ENCODE assay signal across 17 cellular contexts in the genomic region with DNA sequence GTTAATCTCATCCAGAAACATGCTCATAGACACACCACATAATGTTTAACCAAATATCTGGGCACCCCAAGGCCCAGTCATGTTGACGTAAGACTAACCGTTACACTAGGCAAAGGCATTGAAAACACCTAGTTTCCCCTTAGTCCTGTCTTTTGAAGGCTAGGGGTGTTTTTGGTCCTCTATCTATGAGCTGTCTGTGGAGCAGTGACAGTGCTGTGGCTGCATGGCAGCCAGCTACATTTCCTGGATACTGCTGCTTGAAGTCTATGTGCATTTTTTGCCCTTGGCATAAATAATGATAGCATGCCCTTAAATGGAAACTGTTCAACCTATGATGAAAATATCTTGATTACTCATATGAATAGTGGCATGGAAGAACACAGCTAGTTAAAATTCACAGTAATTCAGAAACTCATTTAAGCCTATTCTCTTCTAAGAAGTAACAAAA. TPM values are rescaled to one million over a fixed set of nuclear protein-coding genes. Genes with fewer than 3 reads are reported as not detected.
A peak's percentile ranks its signal among the peaks of the same experiment; 100 is the strongest.
DNase-seq lines count a peak whose midpoint lies in the region; ATAC-seq and TF ChIP-seq lines count a peak whose summit lies in the region.
"Had no signal": no experiment of that assay in that cellular context is flagged by ENCODE, and none has a peak within 500 bp of the region (broad histone marks: within the 10 kb centered on the region; RNA-seq: fewer than 3 reads in every experiment).

No MANE protein-coding gene starts in this region.

- no peak overlapping the region for H3K4me3 ChIP-seq in testis
- no peak overlapping the region for H3K4me3 ChIP-seq in BE2C (ENCODE audit: low read depth, low read length)
- H3K4me3 ChIP-seq: GM23338 had no signal

- no peaks in the 10 kb centered on the region for H3K36me3 ChIP-seq in testis (ENCODE audit: low read depth, missing control alignments)
- no peaks in the 10 kb centered on the region for H3K36me3 ChIP-seq in BE2C

- H3K36me3 Mint-ChIP-seq in activated naive CD4-positive, alpha-beta T cell treated with anti-CD3 and anti-CD28 coated beads, Interleukin-2, amount 50 U/mL, for 72 hours, result peaks cover 0 to 23% of the 10 kb centered on the region in 2 donors
- H3K36me3 Mint-ChIP-seq in activated CD4-positive, alpha-beta memory T cell treated with anti-CD3 and anti-CD28 coated beads for 36 hours, result peaks cover 6% of the 10 kb centered on the region

- POLR2A ChIA-PET in activated CD4-positive, alpha-beta memory T cell treated with anti-CD3 and anti-CD28 coated beads for 36 hours (lab: Charles Lee), result interaction anchor here (0.8 to 5.3 kb wide), 7 partner anchors 10 to 106 kb away, joined by 3 to 36 read pairs (median 5); partner anchors contain the start of genes FARS2 and LYRM4

- no peaks in the 10 kb centered on the region for H3K27me3 Mint-ChIP-seq in activated CD4-positive, alpha-beta memory T cell treated with anti-CD3 and anti-CD28 coated beads for 36 hours

- DNase-seq in activated naive CD4-positive, alpha-beta T cell treated with anti-CD3 and anti-CD28 coated beads, Interleukin-2, amount 50 U/mL, for 72 hours (ENCODE audit: low spot score in 2 of 2), result peak in 1 of 2 donors; percentile 52
- DNase-seq in activated naive CD4-positive, alpha-beta T cell treated with anti-CD3 and anti-CD28 coated beads, Interleukin-2, amount 50 U/mL, for 16 hours, result no peak
- peak; percentile 80 for DNase-seq in activated CD4-positive, alpha-beta memory T cell treated with anti-CD3 and anti-CD28 coated beads for 36 hours
- DNase-seq in stimulated activated CD8-positive, alpha-beta memory T cell treated with anti-CD3 and anti-CD28 coated beads, Interleukin-4, amount 100 ng/mL, for 48 hours, result peak; percentile 52
- DNase-seq in testis, result no peak
- DNase-seq in NCI-H2081 treated with DMSO at 0.1 percent for 48 hours (lab: John Stamatoyannopoulos, UW), result no peak
- DNase-seq in BE2C, result no peak
- DNase-seq: activated CD8-positive, alpha-beta memory T cell treated with anti-CD3 and anti-CD28 coated beads, Interleukin-2, amount 50 U/mL, for 48 hours; foreskin keratinocyte; left ventricle myocardium superior; NCI-H1694 treated with DMSO at 0.1 percent for 48 hours; NCI-H524; PC-3 had no signal

- peak overlapping the region; percentile 73 to 90 for H3K27ac Mint-ChIP-seq in activated naive CD4-positive, alpha-beta T cell treated with anti-CD3 and anti-CD28 coated beads, Interleukin-2, amount 50 U/mL, for 72 hours
- H3K27ac Mint-ChIP-seq in activated CD4-positive, alpha-beta memory T cell treated with anti-CD3 and anti-CD28 coated beads for 36 hours, result peak overlapping the region; percentile 92
- H3K27ac Mint-ChIP-seq: GM23338 had no signal

- H3K9me3 Mint-ChIP-seq in activated naive CD4-positive, alpha-beta T cell treated with anti-CD3 and anti-CD28 coated beads, Interleukin-2, amount 50 U/mL, for 72 hours, result peaks cover 0 to 5% of the 10 kb centered on the region in 2 donors
- H3K9me3 Mint-ChIP-seq in activated CD4-positive, alpha-beta memory T cell treated with anti-CD3 and anti-CD28 coated beads for 36 hours, result no peaks in the 10 kb centered on the region
- H3K9me3 Mint-ChIP-seq: GM23338 had no signal

- H3K27ac ChIP-seq in testis, result no peak overlapping the region
- H3K27ac ChIP-seq: foreskin keratinocyte, parathyroid adenoma had no signal

- peaks cover 67% of the 10 kb centered on the region for H3K4me1 Mint-ChIP-seq in activated CD4-positive, alpha-beta memory T cell treated with anti-CD3 and anti-CD28 coated beads for 36 hours (ENCODE audit: low read depth)

- H3K27me3 ChIP-seq in testis (no peaks in the 10 kb centered on the region), BE2C (no peaks in the 10 kb centered on the region)
- H3K27me3 ChIP-seq: foreskin keratinocyte had no signal

- H3K9me3 ChIP-seq in testis, result no peaks in the 10 kb centered on the region
- no peaks in the 10 kb centered on the region; the same call in 1 of the 2 replicates for H3K9me3 ChIP-seq in BE2C

- CTCF ChIA-PET in activated CD4-positive, alpha-beta memory T cell treated with anti-CD3 and anti-CD28 coated beads for 36 hours (lab: Charles Lee), result interaction anchor here (0.9 to 2.9 kb wide), 6 partner anchors 10 to 136 kb away, joined by 3 to 34 read pairs (median 4); partner anchors contain the start of genes FARS2 and LYRM4

- TF ChIP-seq CTCF in testis (IDR thresholded peaks at IDR 0.05), result no peak
- TF ChIP-seq CTCF in BE2C (IDR thresholded peaks at IDR 0.05; ENCODE audit: low read depth, low read length), result no peak

- ATAC-seq in activated naive CD4-positive, alpha-beta T cell treated with anti-CD3 and anti-CD28 coated beads, Interleukin-2, amount 50 U/mL, for 72 hours, result peak; percentile 92 to 93
- ATAC-seq in GM18868 (IDR thresholded peaks at IDR 0.05; ENCODE audit: unreplicated experiment), result peak; percentile 41
- ATAC-seq: foreskin keratinocyte, GM23338, left ventricle myocardium superior, PC-3, SK-N-SH treated with all-trans-retinoic acid at 6 μM for 48 hours had no signal

- H3K4me1 ChIP-seq in testis, result no peaks in the 10 kb centered on the region
- H3K4me1 ChIP-seq in BE2C, result peaks cover 4% of the 10 kb centered on the region
- H3K4me1 ChIP-seq: foreskin keratinocyte had no signal

- 89 to 100% methylated on average over 2 of the region's 2 CpGs for WGBS in testis, 2 donors

- intact Hi-C loops in activated CD4-positive, alpha-beta memory T cell treated with anti-CD3 and anti-CD28 coated beads for 36 hours (cut with micrococcal nuclease), result loop anchor here (1.0 to 2.0 kb wide), 7 partner anchors 19 to 338 kb away; partner anchors contain the start of gene FARS2
- intact Hi-C loops in testis (cut with DNase I; ENCODE audit: low total_unique reads), result no loop called here

- peak overlapping the region; percentile 62 for H3K4me3 Mint-ChIP-seq in activated CD4-positive, alpha-beta memory T cell treated with anti-CD3 and anti-CD28 coated beads for 36 hours
- H3K4me3 Mint-ChIP-seq: GM23338 had no signal

- no peak for TF ChIP-seq POLR2A in testis (IDR thresholded peaks at IDR 0.05)

RNA-seq across cellular contexts. Expression of gene FARS2, which starts 18.6 kb away (rescaled TPM):
- total RNA-seq in activated naive CD4-positive, alpha-beta T cell treated with anti-CD3 and anti-CD28 coated beads, Interleukin-2, amount 50 U/mL, for 72 hours, result 10 to 100 TPM in 1 of 2 donors, 1 to 10 TPM in 1; 8.2 to 29.0 TPM
- total RNA-seq in activated CD4-positive, alpha-beta memory T cell treated with anti-CD3 and anti-CD28 coated beads for 36 hours, result 10 to 100 TPM; 22.7 to 23.7 TPM
- total RNA-seq in testis, result 10 to 100 TPM; 15.4 to 26.8 TPM
- polyA plus RNA-seq in testis (ENCODE audit: insufficient read depth, low read depth, low replicate concordance), result 22.1 TPM
- polyA plus RNA-seq in BE2C (2012; ENCODE audit: insufficient read depth, insufficient read length, low read depth), result 14.3 TPM

RNA-seq across cellular contexts. Expression of gene LYRM4, which starts 19.2 kb away (rescaled TPM):
- total RNA-seq in activated naive CD4-positive, alpha-beta T cell treated with anti-CD3 and anti-CD28 coated beads, Interleukin-2, amount 50 U/mL, for 72 hours, result 10 to 100 TPM; 32.7 to 40.7 TPM
- 10 to 100 TPM; 50.6 to 53.6 TPM for total RNA-seq in activated CD4-positive, alpha-beta memory T cell treated with anti-CD3 and anti-CD28 coated beads for 36 hours
- total RNA-seq in testis, result 10 to 100 TPM; 18.5 to 23.0 TPM
- polyA plus RNA-seq in testis (ENCODE audit: insufficient read depth, low read depth, low replicate concordance), result 41.8 TPM
- polyA plus RNA-seq in BE2C (2012; ENCODE audit: insufficient read depth, insufficient read length, low read depth), result 41.9 TPM

Comparison
In these comparisons a context has a peak if more than half of its experiments do, and no peak if none do; other contexts are left out.
1. DNase-seq: peak in activated CD4-positive, alpha-beta memory T cell treated with anti-CD3 and anti-CD28 coated beads for 36 hours (single experiment) and stimulated activated CD8-positive, alpha-beta memory T cell treated with anti-CD3 and anti-CD28 coated beads, Interleukin-4, amount 100 ng/mL, for 48 hours (single experiment); none in activated naive CD4-positive, alpha-beta T cell treated with anti-CD3 and anti-CD28 coated beads, Interleukin-2, amount 50 U/mL, for 16 hours (single experiment), testis (single experiment), NCI-H2081 treated with DMSO at 0.1 percent for 48 hours (single experiment) and BE2C (single experiment).